In the genomic region with DNA sequence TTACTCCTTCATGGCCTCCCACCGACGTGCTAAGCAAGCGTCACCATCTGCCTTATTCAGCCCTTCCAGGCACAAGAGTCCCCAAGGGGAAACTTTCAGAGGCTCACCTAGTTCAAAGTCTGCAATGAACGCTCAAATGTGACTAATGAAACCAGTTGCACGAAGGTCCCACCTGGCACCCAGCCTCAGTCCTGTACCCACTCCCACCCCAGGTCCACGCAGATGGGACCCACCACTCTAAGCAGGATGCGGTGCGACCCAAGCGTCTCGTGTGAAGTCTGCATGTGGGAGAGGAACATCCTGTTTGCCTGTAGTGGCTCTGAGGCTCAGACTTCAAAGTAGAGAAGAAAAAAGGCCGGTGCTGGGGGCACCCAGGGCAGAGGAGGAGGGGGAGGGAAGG, we compare ENCODE assay signal across 9 cellular contexts.
DNase-seq lines count a peak whose midpoint lies in the region; ATAC-seq lines count a peak whose summit lies in the region.
"Had no signal": no experiment of that assay in that cellular context is flagged by ENCODE, and none has a peak within 500 bp of the region (broad histone marks: within the 10 kb centered on the region; RNA-seq: fewer than 3 reads in every experiment).

No MANE protein-coding gene starts in this region.

- ATAC-seq in GM18868 (IDR thresholded peaks at IDR 0.05; ENCODE audit: unreplicated experiment) = peak; percentile 52

- DNase-seq in NCI-H524 (lab: John Stamatoyannopoulos, UW) (peak; percentile 40 to 47), medulla oblongata (ENCODE audit: extremely low spot score) (no peak), NCI-H146 treated with DMSO at 0.1 percent for 48 hours (lab: John Stamatoyannopoulos, UW; ENCODE audit: unreplicated experiment) (no peak), NCI-H1417 (lab: John Stamatoyannopoulos, UW) (no peak), caudate nucleus (lab: John Stamatoyannopoulos, UW) (no peak)
- peak; percentile 87 for DNase-seq in activated effector memory CD4-positive, alpha-beta T cell treated with Interleukin-2 at 50 U/mL for 16 hours
- DNase-seq in stimulated activated CD4-positive, alpha-beta T cell treated with anti-CD3 and anti-CD28 coated beads, Interleukin-1b, Interleukin-23, amount 100 ng/mL, for 4 hours (ENCODE audit: low read depth in 2 of 2) = peak; percentile 53 to 64

- H3K27ac ChIP-seq in caudate nucleus (ENCODE audit: low read depth, low read length) = no peak overlapping the region
- H3K27ac ChIP-seq: SJSA1 had no signal

Comparison
In these comparisons a context has a peak if more than half of its experiments do, and no peak if none do; other contexts are left out.
1. DNase-seq: peak in NCI-H524 (2 of 2), activated effector memory CD4-positive, alpha-beta T cell treated with Interleukin-2 at 50 U/mL for 16 hours (single experiment) and stimulated activated CD4-positive, alpha-beta T cell treated with anti-CD3 and anti-CD28 coated beads, Interleukin-1b, Interleukin-23, amount 100 ng/mL, for 4 hours (2 of 2); none in medulla oblongata (single experiment), NCI-H146 treated with DMSO at 0.1 percent for 48 hours (single experiment), NCI-H1417 (0 of 3) and caudate nucleus (0 of 61).